In the genomic region with DNA sequence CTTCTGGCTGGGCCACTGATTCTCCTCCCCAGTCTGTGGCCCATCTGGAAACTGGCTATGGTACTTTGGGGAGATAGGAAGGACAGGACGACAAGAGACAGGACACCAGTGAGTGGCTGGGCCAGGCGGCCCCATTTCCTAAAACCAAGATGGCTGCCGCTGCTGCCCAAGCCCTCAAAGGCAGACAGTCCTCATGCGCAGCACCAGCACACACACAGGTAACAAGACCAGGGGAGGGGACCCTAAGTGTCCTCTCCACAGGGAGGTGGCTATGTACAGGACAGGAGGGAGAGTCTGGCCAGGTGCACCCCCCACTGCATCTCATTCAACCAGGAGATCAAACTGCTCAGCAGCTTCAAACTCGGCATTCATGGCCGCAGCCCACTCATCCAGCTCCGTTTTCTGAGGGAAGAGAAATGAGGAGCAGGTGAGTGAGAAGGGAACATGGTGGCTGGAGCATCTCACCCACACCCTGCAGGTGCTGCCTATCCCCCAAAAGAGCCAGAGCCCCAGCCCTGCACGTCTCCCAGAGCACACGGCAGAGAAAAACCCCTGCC, we compare ENCODE assay signal across 10 cellular contexts. TPM values are rescaled to one million over a fixed set of nuclear protein-coding genes. Genes with fewer than 3 reads are reported as not detected.
DNase-seq lines count a peak whose midpoint lies in the region; ATAC-seq, FAIRE-seq and TF ChIP-seq lines count a peak whose summit lies in the region.
"Had no signal": no experiment of that assay in that cellular context is flagged by ENCODE, and none has a peak within 500 bp of the region (broad histone marks: within the 10 kb centered on the region; RNA-seq: fewer than 3 reads in every experiment).

No MANE protein-coding gene starts in this region.

- no peak for TF ChIP-seq RAD21 in SK-N-SH (IDR thresholded peaks at IDR 0.05; ENCODE audit: low read length)

- H3K27me3 Mint-ChIP-seq in endothelial cell (ENCODE audit: unreplicated experiment) (peaks cover 4% of the 10 kb centered on the region), immature natural killer cell (ENCODE audit: low read depth in 3 of 3) (peaks cover 7 to 13% (median 10%) of the 10 kb centered on the region in 3 donors)

- WGBS in SK-N-SH (ENCODE audit: low lambda C conversion rate): 87% methylated on average over 9 of the region's 9 CpGs
- WGBS in pancreas, 2 donors: 79 to 89% methylated on average over 9 of the region's 9 CpGs

- H3K4me1 Mint-ChIP-seq in endothelial cell (ENCODE audit: unreplicated experiment): peaks cover 8% of the 10 kb centered on the region
- peaks cover 11 to 13% of the 10 kb centered on the region in 2 donors for H3K4me1 Mint-ChIP-seq in immature natural killer cell

- CTCF ChIA-PET in SK-N-SH (lab: Yijun Ruan, JAX): interaction anchor here (0.6 to 1.6 kb wide), 5 partner anchors 9 to 235 kb away, joined by 3 to 6 read pairs (median 3); a partner anchor contains a TSS

- peaks cover 13% of the 10 kb centered on the region for H3F3A ChIP-seq in SK-N-SH (replicated peaks; ENCODE audit: insufficient read depth)

- H3K4me3 Mint-ChIP-seq in endothelial cell (ENCODE audit: unreplicated experiment) (peak overlapping the region; percentile 16), immature natural killer cell (no peak overlapping the region)

- DNase-seq in SK-N-SH: peak; percentile 4
- DNase-seq in endothelial cell (ENCODE audit: low spot score): no peak
- DNase-seq in pancreas: no peak
- DNase-seq in immature natural killer cell: no peak
- DNase-seq: anterior cingulate cortex, tibial artery had no signal

- peaks cover 0 to 12% of the 10 kb centered on the region in 2 experiments; a peak in 2 of 4 replicates for H3K4me1 ChIP-seq in SK-N-SH (ENCODE audit: control insufficient read depth in 1 of 2, insufficient read depth in 2 of 2, low read depth in 1 of 2, low read length in 1 of 2)
- H3K4me1 ChIP-seq in KMS-11 (ENCODE audit: low read depth, poor library complexity, severe bottlenecking): peaks cover 63% of the 10 kb centered on the region
- H3K4me1 ChIP-seq in pancreas: peaks cover 0 to 4% (median 0%) of the 10 kb centered on the region in 3 donors

- TF ChIP-seq CTCF in SK-N-SH (IDR thresholded peaks at IDR 0.05) (no peak), KMS-11 (conservative IDR thresholded peaks at IDR 0.05; ENCODE audit: low read depth, low read length) (no peak), endothelial cell (IDR thresholded peaks at IDR 0.05; ENCODE audit: unreplicated experiment) (no peak), pancreas (IDR thresholded peaks at IDR 0.05) (no peak)

- no peak overlapping the region for H3K9ac ChIP-seq in SK-N-SH
- H3K9ac ChIP-seq in KMS-11: no peak overlapping the region; the same call in 1 of the 2 replicates

- ATAC-seq in SK-N-SH treated with all-trans-retinoic acid at 6 μM for 48 hours (no peak), pancreas (no peak)
- ATAC-seq: gastroesophageal sphincter had no signal

- H3K79me2 ChIP-seq in SK-N-SH (ENCODE audit: insufficient read depth) (peaks cover 65% of the 10 kb centered on the region), KMS-11 (ENCODE audit: insufficient read depth, low read depth) (peaks cover 78% of the 10 kb centered on the region)

- peaks cover 10% of the 10 kb centered on the region for H3K36me3 Mint-ChIP-seq in endothelial cell (ENCODE audit: low read depth, unreplicated experiment)
- no peaks in the 10 kb centered on the region for H3K36me3 Mint-ChIP-seq in immature natural killer cell

- POLR2A ChIA-PET in SK-N-SH (lab: Yijun Ruan, JAX): no interaction called here

- H3K27ac Mint-ChIP-seq in endothelial cell (ENCODE audit: unreplicated experiment) (peak overlapping the region; percentile 48), immature natural killer cell (peak overlapping the region in 1 of 6 donors; percentile 56)

- H3K4me3 ChIP-seq in SK-N-SH (ENCODE audit: low read depth in 2 of 2, low read length in 1 of 2): no peak overlapping the region
- no peak overlapping the region for H3K4me3 ChIP-seq in KMS-11 (IDR thresholded peaks at IDR 0.05; ENCODE audit: insufficient read depth, low read depth, low read length)
- H3K4me3 ChIP-seq in pancreas: no peak overlapping the region
- H3K4me3 ChIP-seq: gastroesophageal sphincter, tibial artery had no signal

- TF ChIP-seq EP300 in SK-N-SH (IDR thresholded peaks at IDR 0.05; ENCODE audit: borderline replicate concordance in 1 of 2, low read depth in 1 of 2, low read length in 1 of 2): no peak

- no peaks in the 10 kb centered on the region for H3K9me2 ChIP-seq in SK-N-SH

- H4K20me1 ChIP-seq in SK-N-SH (ENCODE audit: insufficient read depth) (no peaks in the 10 kb centered on the region; the same call in 1 of the 2 replicates), KMS-11 (ENCODE audit: insufficient read depth) (no peaks in the 10 kb centered on the region)

- peaks cover 0 to 10% of the 10 kb centered on the region in 2 experiments for H3K36me3 ChIP-seq in SK-N-SH (replicated peaks in 1 of 2; ENCODE audit: control insufficient read depth in 1 of 2, insufficient read depth in 2 of 2, low read length in 1 of 2)
- H3K36me3 ChIP-seq in KMS-11 (ENCODE audit: insufficient read depth): 0 out of 2 replicates have a peak, but pooled peaks cover 3% of the 10 kb centered on the region
- no peaks in the 10 kb centered on the region for H3K36me3 ChIP-seq in pancreas
- H3K36me3 ChIP-seq: gastroesophageal sphincter, tibial artery had no signal

- H3K9me3 ChIP-seq in SK-N-SH (no peaks in the 10 kb centered on the region), pancreas (no peaks in the 10 kb centered on the region)
- H3K9me3 ChIP-seq: gastroesophageal sphincter, tibial artery had no signal

- no peaks in the 10 kb centered on the region for H3K27me3 ChIP-seq in SK-N-SH (ENCODE audit: insufficient read depth)
- no peaks in the 10 kb centered on the region for H3K27me3 ChIP-seq in KMS-11 (ENCODE audit: insufficient read depth, low read depth)
- H3K27me3 ChIP-seq in pancreas: no peaks in the 10 kb centered on the region
- H3K27me3 ChIP-seq: gastroesophageal sphincter, tibial artery had no signal

- no peak for FAIRE-seq in pancreas (lab: Jason Lieb, UNC)
- FAIRE-seq: H54 had no signal

- H3K27ac ChIP-seq in SK-N-SH (ENCODE audit: low read depth in 2 of 2, low read length in 1 of 2) (no peak overlapping the region), KMS-11 (peak overlapping the region; percentile 60), pancreas (no peak overlapping the region)
- H3K27ac ChIP-seq: gastroesophageal sphincter, tibial artery had no signal

- intact Hi-C loops in pancreas (cut with DNase I): no loop called here

- H3K9me3 Mint-ChIP-seq in endothelial cell (ENCODE audit: unreplicated experiment) (no peaks in the 10 kb centered on the region), immature natural killer cell (no peaks in the 10 kb centered on the region)

- H2AFZ ChIP-seq in SK-N-SH (ENCODE audit: low read depth) (no peak overlapping the region; the same call in 1 of the 2 replicates), KMS-11 (ENCODE audit: low read depth) (no peak overlapping the region)

- no peak overlapping the region for H3K4me2 ChIP-seq in SK-N-SH
- H3K4me2 ChIP-seq in KMS-11: peak overlapping the region; percentile 47

TF ChIP-seq in SK-N-SH, 30 proteins besides CTCF, POLR2A, EP300 and RAD21 (continues in another document):
- TF ChIP-seq MEF2A (IDR thresholded peaks at IDR 0.05; ENCODE audit: borderline replicate concordance, low read depth): no peak
- TF ChIP-seq EZH2phosphoT487 (IDR thresholded peaks at IDR 0.05; ENCODE audit: borderline replicate concordance, low read depth): no peak

TF ChIP-seq in SK-N-SH treated with all-trans-retinoic acid at 6 μM for 48 hours, 23 proteins besides CTCF, POLR2A, EP300 and RAD21 (continues in another document):
- no peak for TF ChIP-seq CSDC2 (CRISPR knock-in tag; IDR thresholded peaks at IDR 0.05)

RNA-seq across cellular contexts. Expression of a gene that starts 5.0 kb away (rescaled TPM):
- polyA plus RNA-seq in SK-N-SH (2012; rRNA removed): 13.1 and 16.3 TPM in 2 replicates
- polyA plus RNA-seq in SK-N-SH (2012; cell fraction: cytosol; rRNA removed): 11.4 and 12.7 TPM in 2 replicates
- polyA plus RNA-seq in SK-N-SH (2012; cell fraction: nucleus; rRNA removed): 19.1 and 21.6 TPM in 2 replicates
- 14.8 TPM for total RNA-seq in endothelial cell (ENCODE audit: unreplicated experiment)
- 1 to 10 TPM in 1 of 6 donors, under 1 TPM in 5; 0.08 to 1.2 (median 0.50) TPM for total RNA-seq in pancreas
- under 1 TPM; 0.27 to 0.38 TPM for polyA plus RNA-seq in pancreas
- 1 to 10 TPM; 1.8 to 2.9 (median 2.4) TPM for polyA plus RNA-seq in immature natural killer cell

RNA-seq across cellular contexts. Expression of a gene that starts 5.2 kb away (rescaled TPM):
- polyA plus RNA-seq in SK-N-SH (2012; rRNA removed) (55.7 and 75.9 TPM in 2 replicates), pancreas (10 to 100 TPM; 43.0 to 52.1 TPM), immature natural killer cell (10 to 100 TPM; 28.3 to 31.2 (median 29.8) TPM)
- polyA plus RNA-seq in SK-N-SH (2012; cell fraction: cytosol; rRNA removed): 29.4 and 37.0 TPM in 2 replicates
- polyA plus RNA-seq in SK-N-SH (2012; cell fraction: nucleus; rRNA removed): 101 and 124 TPM in 2 replicates
- total RNA-seq in endothelial cell (ENCODE audit: unreplicated experiment) (25.9 TPM), pancreas (10 to 100 TPM; 15.2 to 19.6 (median 16.6) TPM)

RNA-seq across cellular contexts. Expression of a gene that starts 17.1 kb away (rescaled TPM):
- polyA plus RNA-seq in SK-N-SH (2012; rRNA removed) (59.1 and 59.9 TPM in 2 replicates), pancreas (100 to 1,000 TPM; 119 to 179 TPM), immature natural killer cell (100 to 1,000 TPM in 1 of 3 donors, 10 to 100 TPM in 2; 70.3 to 102 (median 87.7) TPM)
- 18.5 and 33.0 TPM in 2 replicates for polyA plus RNA-seq in SK-N-SH (2012; cell fraction: cytosol; rRNA removed)
- 93.7 and 181 TPM in 2 replicates for polyA plus RNA-seq in SK-N-SH (2012; cell fraction: nucleus; rRNA removed)
- total RNA-seq in endothelial cell (ENCODE audit: unreplicated experiment) (161 TPM), pancreas (100 to 1,000 TPM in 5 of 6 donors, 10 to 100 TPM in 1; 85.4 to 150 (median 130) TPM)

RNA-seq across cellular contexts. Expression of a gene that starts 20.5 kb away (rescaled TPM):
- polyA plus RNA-seq in SK-N-SH (2012; rRNA removed) (not detected in 2 replicates), pancreas (1 to 10 TPM; 4.7 to 7.6 TPM), immature natural killer cell (100 to 1,000 TPM in 1 of 3 donors, 10 to 100 TPM in 2; 64.4 to 103 (median 88.7) TPM)
- not detected in 2 replicates for polyA plus RNA-seq in SK-N-SH (2012; cell fraction: cytosol; rRNA removed)
- 0.02 and 0.04 TPM in 2 replicates for polyA plus RNA-seq in SK-N-SH (2012; cell fraction: nucleus; rRNA removed)
- total RNA-seq in endothelial cell (ENCODE audit: unreplicated experiment) (not detected), pancreas (1 to 10 TPM in 4 of 6 donors, under 1 TPM in 2; 0.51 to 2.7 (median 1.0) TPM)

RNA-seq across cellular contexts. Expression of a gene that starts 32.8 kb away (rescaled TPM):
- 87.8 and 90.0 TPM in 2 replicates for polyA plus RNA-seq in SK-N-SH (2012; rRNA removed)
- 38.0 and 59.9 TPM in 2 replicates for polyA plus RNA-seq in SK-N-SH (2012; cell fraction: cytosol; rRNA removed)
- polyA plus RNA-seq in SK-N-SH (2012; cell fraction: nucleus; rRNA removed): 161 and 164 TPM in 2 replicates
- 35.6 TPM for total RNA-seq in endothelial cell (ENCODE audit: unreplicated experiment)
- 100 to 1,000 TPM in 1 of 6 donors, 10 to 100 TPM in 5; 12.8 to 176 (median 43.4) TPM for total RNA-seq in pancreas
- polyA plus RNA-seq in pancreas: 100 to 1,000 TPM in 1 of 2 donors, 10 to 100 TPM in 1; 76.8 to 203 TPM
- 10 to 100 TPM; 12.8 to 16.8 (median 15.4) TPM for polyA plus RNA-seq in immature natural killer cell
